In genomic region chr5:110785356-110785755, GRCh38 we compare ENCODE assay signal across 23 cellular contexts. TPM values are rescaled to one million over a fixed set of nuclear protein-coding genes. Genes with fewer than 3 reads are reported as not detected.
DNase-seq lines count a peak whose midpoint lies in the region; ATAC-seq and TF ChIP-seq lines count a peak whose summit lies in the region.
"Had no signal": no experiment of that assay in that cellular context is flagged by ENCODE, and none has a peak within 500 bp of the region (broad histone marks: within the 10 kb centered on the region; RNA-seq: fewer than 3 reads in every experiment).

No MANE protein-coding gene starts in this region.

- POLR2A ChIA-PET in PC-3 (lab: Charles Lee; ENCODE audit: unreplicated experiment) = no interaction called here

- H3K9ac ChIP-seq in PC-3 (ENCODE audit: low read length) = peak overlapping the region; percentile 35

- no peaks in the 10 kb centered on the region for H3K36me3 Mint-ChIP-seq in activated T-helper 1 cell treated with anti-CD3 and anti-CD28 coated beads, Interleukin-12 subunit alpha, Interleukin-12 subunit beta, Interleukin-2, Interleukin-4 antibody, amounts not matched to agents 30 ng/mL and 10 ng/mL and 1 ng/mL, durations not matched to agents 14 hours and 24 hours and 36 hours (ENCODE audit: low read depth)
- H3K36me3 Mint-ChIP-seq: stimulated activated effector memory CD8-positive, alpha-beta T cell treated with anti-CD3 and anti-CD28 coated beads, Interleukin-12 subunit alpha, Interleukin-12 subunit beta, amount 100 ng/mL, for 72 hours had no signal

- no peak overlapping the region for H2AFZ ChIP-seq in PC-3 (ENCODE audit: low read length)
- H2AFZ ChIP-seq: GM23338 had no signal

- H3K9me3 Mint-ChIP-seq in activated T-helper 1 cell treated with anti-CD3 and anti-CD28 coated beads, Interleukin-12 subunit alpha, Interleukin-12 subunit beta, Interleukin-2, Interleukin-4 antibody, amounts not matched to agents 30 ng/mL and 10 ng/mL and 1 ng/mL, durations not matched to agents 14 hours and 24 hours and 36 hours = peaks cover 6% of the 10 kb centered on the region
- H3K9me3 Mint-ChIP-seq: GM23338; neural crest cell; stimulated activated effector memory CD8-positive, alpha-beta T cell treated with anti-CD3 and anti-CD28 coated beads, Interleukin-12 subunit alpha, Interleukin-12 subunit beta, amount 100 ng/mL, for 72 hours had no signal

- H3K27me3 ChIP-seq in PC-3 (ENCODE audit: low read length) = no peaks in the 10 kb centered on the region
- H3K27me3 ChIP-seq in dorsolateral prefrontal cortex = no peaks in the 10 kb centered on the region

- ATAC-seq in PC-3 = peak; percentile 93
- no peak for ATAC-seq in GM19351 (IDR thresholded peaks at IDR 0.05; ENCODE audit: unreplicated experiment)
- ATAC-seq: GM23338; stimulated activated effector memory CD8-positive, alpha-beta T cell treated with anti-CD3 and anti-CD28 coated beads, Interleukin-12 subunit alpha, Interleukin-12 subunit beta, amount 100 ng/mL, for 72 hours had no signal

- peak overlapping the region; percentile 66 for H3K4me2 ChIP-seq in PC-3 (ENCODE audit: low read length)
- H3K4me2 ChIP-seq: GM23338 had no signal

- H3K36me3 ChIP-seq in PC-3 (ENCODE audit: low read depth, low read length) = no peaks in the 10 kb centered on the region
- H3K36me3 ChIP-seq: left ventricle myocardium inferior, thoracic aorta had no signal

- BruUV-seq in PC-3 (replicated peaks; lab: Mats Ljungman, UMichigan) = no TSS peak

- H3K9me2 ChIP-seq in PC-3 (replicated peaks; ENCODE audit: low read length) = no peaks in the 10 kb centered on the region

- H3K4me3 ChIP-seq in PC-3 (ENCODE audit: low read length) (peak overlapping the region; percentile 3; the same call in 1 of the 2 replicates), epithelial cell of esophagus (ENCODE audit: low read length) (no peak overlapping the region), dorsolateral prefrontal cortex (no peak overlapping the region)
- H3K4me3 ChIP-seq: GM23338, left ventricle myocardium inferior, thoracic aorta had no signal

- no peaks in the 10 kb centered on the region for H3K4me1 Mint-ChIP-seq in activated T-helper 1 cell treated with anti-CD3 and anti-CD28 coated beads, Interleukin-12 subunit alpha, Interleukin-12 subunit beta, Interleukin-2, Interleukin-4 antibody, amounts not matched to agents 30 ng/mL and 10 ng/mL and 1 ng/mL, durations not matched to agents 14 hours and 24 hours and 36 hours (ENCODE audit: low read depth)
- H3K4me1 Mint-ChIP-seq: endodermal cell; GM23338; neural crest cell; stimulated activated effector memory CD8-positive, alpha-beta T cell treated with anti-CD3 and anti-CD28 coated beads, Interleukin-12 subunit alpha, Interleukin-12 subunit beta, amount 100 ng/mL, for 72 hours had no signal

- H3K27me3 Mint-ChIP-seq in activated T-helper 1 cell treated with anti-CD3 and anti-CD28 coated beads, Interleukin-12 subunit alpha, Interleukin-12 subunit beta, Interleukin-2, Interleukin-4 antibody, amounts not matched to agents 30 ng/mL and 10 ng/mL and 1 ng/mL, durations not matched to agents 14 hours and 24 hours and 36 hours (ENCODE audit: insufficient read depth) = no peaks in the 10 kb centered on the region

- H3K27ac ChIP-seq in PC-3 (ENCODE audit: low read length) (peak overlapping the region; percentile 92), dorsolateral prefrontal cortex (no peak overlapping the region)
- H3K27ac ChIP-seq: left ventricle myocardium inferior, thoracic aorta, VCaP had no signal

- H3K4me3 Mint-ChIP-seq in activated T-helper 1 cell treated with anti-CD3 and anti-CD28 coated beads, Interleukin-12 subunit alpha, Interleukin-12 subunit beta, Interleukin-2, Interleukin-4 antibody, amounts not matched to agents 30 ng/mL and 10 ng/mL and 1 ng/mL, durations not matched to agents 14 hours and 24 hours and 36 hours = no peak overlapping the region
- H3K4me3 Mint-ChIP-seq: endodermal cell; GM23338; neural crest cell; stimulated activated effector memory CD8-positive, alpha-beta T cell treated with anti-CD3 and anti-CD28 coated beads, Interleukin-12 subunit alpha, Interleukin-12 subunit beta, amount 100 ng/mL, for 72 hours had no signal

- H3K79me2 ChIP-seq in PC-3 (ENCODE audit: low read length) = no peaks in the 10 kb centered on the region

- DNase-seq in EH (ENCODE audit: low read depth) (peak; percentile 1), PC-3 (peak; percentile 96), epithelial cell of esophagus (ENCODE audit: low read depth) (peak; percentile 81), myocyte (ENCODE audit: low read depth) (peak; percentile 8), dorsolateral prefrontal cortex (no peak), NCI-H748 treated with DMSO at 0.1 percent for 48 hours (lab: John Stamatoyannopoulos, UW) (no peak)
- no peak for DNase-seq in activated T-helper 1 cell treated with anti-CD3 and anti-CD28 coated beads, Interleukin-12 subunit alpha, Interleukin-12 subunit beta, Interleukin-2, Interleukin-4 antibody, amounts not matched to agents 30 ng/mL and 10 ng/mL and 1 ng/mL, durations not matched to agents 14 hours and 24 hours and 36 hours (ENCODE audit: low spot score)
- DNase-seq: activated naive CD4-positive, alpha-beta T cell treated with Interleukin-2 at 50 U/mL for 16 hours; AML-193; anterior cingulate cortex; DMS79 treated with DMSO at 0.1 percent for 48 hours; endodermal cell; Kasumi-1; left ventricle myocardium inferior; NCI-H1417 treated with DMSO at 0.1 percent for 48 hours; NCI-H526; SHP77 treated with DMSO at 0.1 percent for 48 hours had no signal

- H3K4me1 ChIP-seq in PC-3 (ENCODE audit: insufficient read depth, low read length) = peaks cover 22% of the 10 kb centered on the region
- H3K4me1 ChIP-seq: left ventricle myocardium inferior had no signal

- H3K9me3 ChIP-seq in PC-3 (ENCODE audit: low read length) = no peaks in the 10 kb centered on the region
- H3K9me3 ChIP-seq: thoracic aorta had no signal

- H3K27ac Mint-ChIP-seq in activated T-helper 1 cell treated with anti-CD3 and anti-CD28 coated beads, Interleukin-12 subunit alpha, Interleukin-12 subunit beta, Interleukin-2, Interleukin-4 antibody, amounts not matched to agents 30 ng/mL and 10 ng/mL and 1 ng/mL, durations not matched to agents 14 hours and 24 hours and 36 hours = no peak overlapping the region
- H3K27ac Mint-ChIP-seq: endodermal cell; GM23338; stimulated activated effector memory CD8-positive, alpha-beta T cell treated with anti-CD3 and anti-CD28 coated beads, Interleukin-12 subunit alpha, Interleukin-12 subunit beta, amount 100 ng/mL, for 72 hours had no signal

- CTCF ChIA-PET in PC-3 (lab: Charles Lee) = no interaction called here

- H3F3A ChIP-seq in PC-3 (ENCODE audit: low read length, unreplicated experiment) = peaks cover 15% of the 10 kb centered on the region

- intact Hi-C loops in PC-3 (cut with micrococcal nuclease) (loop anchor here (1.0 to 5.0 kb wide), 6 partner anchors 28 to 292 kb away; no protein-coding TSS in a partner anchor), dorsolateral prefrontal cortex (cut with DNase I) (no loop called here)
- intact Hi-C loops in activated T-helper 1 cell treated with anti-CD3 and anti-CD28 coated beads, Interleukin-12 subunit alpha, Interleukin-12 subunit beta, Interleukin-2, Interleukin-4 antibody, amounts not matched to agents 30 ng/mL and 10 ng/mL and 1 ng/mL, durations not matched to agents 14 hours and 24 hours and 36 hours (cut with micrococcal nuclease) = loop anchor here (1.0 kb wide), 1 partner anchor 32 kb away; no protein-coding TSS in a partner anchor

- no peak for TF ChIP-seq CTCF in PC-3 (conservative IDR thresholded peaks at IDR 0.05; ENCODE audit: low read depth, low read length)
- TF ChIP-seq CTCF in epithelial cell of esophagus (IDR thresholded peaks at IDR 0.05; ENCODE audit: insufficient read depth, low read depth, low read length, missing control alignments) = no peak
- no peak for TF ChIP-seq CTCF in dorsolateral prefrontal cortex (IDR thresholded peaks at IDR 0.05 in 54 of 56, conservative IDR thresholded peaks at IDR 0.05 in 2 of 56; ENCODE audit: low read depth in 1 of 56, partially characterized antibody in 56 of 56)

- no peaks in the 10 kb centered on the region for H4K20me1 ChIP-seq in PC-3 (ENCODE audit: low read length)

RNA-seq across cellular contexts. Expression of gene SLC25A46, which starts 46.5 kb away (rescaled TPM):
- 31.4 and 42.1 TPM in 2 replicates for total RNA-seq in PC-3 (2014; rRNA removed)
- total RNA-seq in myocyte = 86.9 and 94.0 TPM in 2 replicates
- polyA plus RNA-seq in myocyte (2012) = 26.9 TPM
- total RNA-seq in dorsolateral prefrontal cortex = 10 to 100 TPM; 35.6 to 89.0 (median 71.8) TPM
- total RNA-seq in activated T-helper 1 cell treated with anti-CD3 and anti-CD28 coated beads, Interleukin-12 subunit alpha, Interleukin-12 subunit beta, Interleukin-2, Interleukin-4 antibody, amounts not matched to agents 30 ng/mL and 10 ng/mL and 1 ng/mL, durations not matched to agents 14 hours and 24 hours and 36 hours = 54.6 and 55.4 TPM in 2 replicates

RNA-seq across cellular contexts. Expression of gene TMEM232, which starts 58.9 kb away (rescaled TPM):
- total RNA-seq in PC-3 (2014; rRNA removed) (1.4 TPM in 1 of 2 replicates, not detected in the other), myocyte (2.8 and 4.2 TPM in 2 replicates), dorsolateral prefrontal cortex (10 to 100 TPM; 14.6 to 36.6 (median 25.0) TPM)
- 1.1 TPM for polyA plus RNA-seq in myocyte (2012)
- total RNA-seq in activated T-helper 1 cell treated with anti-CD3 and anti-CD28 coated beads, Interleukin-12 subunit alpha, Interleukin-12 subunit beta, Interleukin-2, Interleukin-4 antibody, amounts not matched to agents 30 ng/mL and 10 ng/mL and 1 ng/mL, durations not matched to agents 14 hours and 24 hours and 36 hours = 0.61 and 1.3 TPM in 2 replicates

Comparison
In these comparisons a context has a peak if more than half of its experiments do, and no peak if none do; other contexts are left out.
1. DNase-seq: peak in EH (single experiment), PC-3 (single experiment), epithelial cell of esophagus (single experiment) and myocyte (single experiment); none in dorsolateral prefrontal cortex (0 of 10), activated T-helper 1 cell treated with anti-CD3 and anti-CD28 coated beads, Interleukin-12 subunit alpha, Interleukin-12 subunit beta, Interleukin-2, Interleukin-4 antibody, amounts not matched to agents 30 ng/mL and 10 ng/mL and 1 ng/mL, durations not matched to agents 14 hours and 24 hours and 36 hours (single experiment) and NCI-H748 treated with DMSO at 0.1 percent for 48 hours (single experiment).
2. intact Hi-C loops: an anchor here in PC-3 (1.0 to 5.0 kb wide) and activated T-helper 1 cell treated with anti-CD3 and anti-CD28 coated beads, Interleukin-12 subunit alpha, Interleukin-12 subunit beta, Interleukin-2, Interleukin-4 antibody, amounts not matched to agents 30 ng/mL and 10 ng/mL and 1 ng/mL, durations not matched to agents 14 hours and 24 hours and 36 hours (1.0 kb wide); none called in dorsolateral prefrontal cortex.